Comparison of ENCODE assay signal across 8 cellular contexts in the genomic region with DNA sequence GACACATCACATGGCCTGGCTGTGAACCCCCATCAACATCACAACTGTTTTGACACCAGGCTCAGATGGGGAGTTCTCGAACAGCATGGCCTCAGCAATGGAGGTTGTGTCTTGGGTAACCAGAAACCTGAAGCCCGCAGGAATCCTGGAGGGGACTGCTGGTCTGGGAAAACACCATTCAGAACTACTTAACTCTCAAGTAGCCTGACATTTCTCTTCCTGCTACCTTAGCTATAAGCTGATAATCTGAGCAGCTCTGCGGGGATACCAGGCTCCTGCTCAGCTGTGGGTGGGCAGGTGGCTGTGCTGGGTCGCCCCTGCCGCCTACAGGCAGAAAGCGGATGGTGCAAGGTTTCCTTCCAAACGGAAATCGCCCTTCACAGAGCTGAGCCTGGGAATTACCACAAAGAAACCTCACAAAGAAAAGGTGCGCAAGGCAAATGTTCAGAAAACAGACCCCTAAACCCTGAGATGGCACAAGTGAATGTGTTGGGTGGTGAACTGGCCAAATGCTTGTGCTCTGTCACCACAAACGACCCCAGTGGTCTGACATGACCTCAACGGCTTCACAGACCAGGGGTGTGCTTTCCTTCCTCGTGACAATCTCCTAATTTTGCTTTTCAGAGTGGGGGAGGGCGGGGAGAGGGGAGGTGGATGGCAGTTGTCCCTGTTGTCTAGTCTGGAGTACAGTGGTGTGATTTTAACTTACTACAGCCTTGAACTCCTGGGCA. TPM values are rescaled to one million over a fixed set of nuclear protein-coding genes. Genes with fewer than 3 reads are reported as not detected.
DNase-seq lines count a peak whose midpoint lies in the region; ATAC-seq and TF ChIP-seq lines count a peak whose summit lies in the region.

No MANE protein-coding gene starts in this region.

- no peaks in the 10 kb centered on the region for H3K27me3 Mint-ChIP-seq in CD4-positive, CD25-positive, alpha-beta regulatory T cell
- no peaks in the 10 kb centered on the region for H3K27me3 Mint-ChIP-seq in activated CD4-positive, alpha-beta memory T cell treated with anti-CD3 and anti-CD28 coated beads for 36 hours
- H3K27me3 Mint-ChIP-seq in endothelial cell (ENCODE audit: unreplicated experiment), result no peaks in the 10 kb centered on the region
- H3K27me3 Mint-ChIP-seq in stimulated activated memory B cell treated with anti-CD40 and anti-IgM and Interleukin-4, amounts not matched to agents 10 μg/mL and 1 μg/mL and 100 μg/mL, for 72 hours, result no peaks in the 10 kb centered on the region

- H3K36me3 ChIP-seq in CD4-positive, CD25-positive, alpha-beta regulatory T cell (ENCODE audit: control insufficient read depth, insufficient read depth, low read length), result peaks cover 31% of the 10 kb centered on the region
- H3K36me3 ChIP-seq in mucosa of stomach (ENCODE audit: control insufficient read depth, insufficient read depth, low read length), result no peaks in the 10 kb centered on the region

- CTCF ChIA-PET in activated CD4-positive, alpha-beta memory T cell treated with anti-CD3 and anti-CD28 coated beads for 36 hours (lab: Charles Lee), result interaction anchor here (0.7 to 2.5 kb wide), 19 partner anchors 9 to 434 kb away, joined by 3 to 16 read pairs (median 5); partner anchors contain the start of gene RRBP1

- peak; percentile 27 to 67 (median 41) for DNase-seq in CD4-positive, CD25-positive, alpha-beta regulatory T cell
- DNase-seq in NCI-H510A treated with DMSO at 0.1 percent for 48 hours (lab: John Stamatoyannopoulos, UW) (peak; percentile 83), endothelial cell (ENCODE audit: low spot score) (peak; percentile 75)
- DNase-seq in activated CD4-positive, alpha-beta memory T cell treated with anti-CD3 and anti-CD28 coated beads for 36 hours, result peak; percentile 70

- peaks cover 10% of the 10 kb centered on the region for H3K4me1 ChIP-seq in CD4-positive, CD25-positive, alpha-beta regulatory T cell (ENCODE audit: control insufficient read depth, insufficient read depth, low read length, poor library complexity, severe bottlenecking)
- H3K4me1 ChIP-seq in mucosa of stomach (ENCODE audit: control insufficient read depth, insufficient read depth, low read length), result peaks cover 28% of the 10 kb centered on the region

- peak overlapping the region in 1 of 3 donors; percentile 84 for H3K27ac Mint-ChIP-seq in CD4-positive, CD25-positive, alpha-beta regulatory T cell
- peak overlapping the region; percentile 5 for H3K27ac Mint-ChIP-seq in activated CD4-positive, alpha-beta memory T cell treated with anti-CD3 and anti-CD28 coated beads for 36 hours
- peak overlapping the region; percentile 78 for H3K27ac Mint-ChIP-seq in endothelial cell (ENCODE audit: unreplicated experiment)
- H3K27ac Mint-ChIP-seq in stimulated activated memory B cell treated with anti-CD40 and anti-IgM and Interleukin-4, amounts not matched to agents 10 μg/mL and 1 μg/mL and 100 μg/mL, for 72 hours, result no peak overlapping the region

- H3K4me3 ChIP-seq in CD4-positive, CD25-positive, alpha-beta regulatory T cell (ENCODE audit: low read depth, low read length), result peak overlapping the region; percentile 13
- H3K4me3 ChIP-seq in mucosa of stomach (ENCODE audit: low read length), result no peak overlapping the region

- peak; percentile 85 to 86 for ATAC-seq in CD4-positive, CD25-positive, alpha-beta regulatory T cell (ENCODE audit: low read depth in 2 of 2)
- ATAC-seq in HG03280 (IDR thresholded peaks at IDR 0.05; ENCODE audit: unreplicated experiment), result peak; percentile 76
- peak; percentile 84 for ATAC-seq in stimulated activated memory B cell treated with anti-CD40 and anti-IgM and Interleukin-4, amounts not matched to agents 10 μg/mL and 1 μg/mL and 100 μg/mL, for 72 hours

- H3K4me1 Mint-ChIP-seq in CD4-positive, CD25-positive, alpha-beta regulatory T cell, result peaks cover 0 to 13% (median 10%) of the 10 kb centered on the region in 4 donors
- H3K4me1 Mint-ChIP-seq in activated CD4-positive, alpha-beta memory T cell treated with anti-CD3 and anti-CD28 coated beads for 36 hours (ENCODE audit: low read depth), result peaks cover 21% of the 10 kb centered on the region
- peaks cover 24% of the 10 kb centered on the region for H3K4me1 Mint-ChIP-seq in endothelial cell (ENCODE audit: unreplicated experiment)
- H3K4me1 Mint-ChIP-seq in stimulated activated memory B cell treated with anti-CD40 and anti-IgM and Interleukin-4, amounts not matched to agents 10 μg/mL and 1 μg/mL and 100 μg/mL, for 72 hours, result peaks cover 50% of the 10 kb centered on the region

- H3K9ac ChIP-seq in mucosa of stomach (ENCODE audit: low read length), result peak overlapping the region; percentile 33

- H3K4me3 Mint-ChIP-seq in CD4-positive, CD25-positive, alpha-beta regulatory T cell, result peak overlapping the region in 1 of 4 donors; percentile 35
- H3K4me3 Mint-ChIP-seq in activated CD4-positive, alpha-beta memory T cell treated with anti-CD3 and anti-CD28 coated beads for 36 hours, result no peak overlapping the region
- H3K4me3 Mint-ChIP-seq in endothelial cell (ENCODE audit: unreplicated experiment), result no peak overlapping the region
- H3K4me3 Mint-ChIP-seq in stimulated activated memory B cell treated with anti-CD40 and anti-IgM and Interleukin-4, amounts not matched to agents 10 μg/mL and 1 μg/mL and 100 μg/mL, for 72 hours, result no peak overlapping the region

- H3K27me3 ChIP-seq in CD4-positive, CD25-positive, alpha-beta regulatory T cell (ENCODE audit: control insufficient read depth, insufficient read depth, low read length), result no peaks in the 10 kb centered on the region
- no peaks in the 10 kb centered on the region for H3K27me3 ChIP-seq in mucosa of stomach (ENCODE audit: control insufficient read depth, insufficient read depth, low read length)

- POLR2A ChIA-PET in activated CD4-positive, alpha-beta memory T cell treated with anti-CD3 and anti-CD28 coated beads for 36 hours (lab: Charles Lee), result no interaction called here

- no peak overlapping the region for H3K27ac ChIP-seq in CD4-positive, CD25-positive, alpha-beta regulatory T cell (ENCODE audit: insufficient read depth, low read length, poor library complexity, severe bottlenecking)

- H3K9me3 Mint-ChIP-seq in CD4-positive, CD25-positive, alpha-beta regulatory T cell, result no peaks in the 10 kb centered on the region
- H3K9me3 Mint-ChIP-seq in activated CD4-positive, alpha-beta memory T cell treated with anti-CD3 and anti-CD28 coated beads for 36 hours, result no peaks in the 10 kb centered on the region
- no peaks in the 10 kb centered on the region for H3K9me3 Mint-ChIP-seq in endothelial cell (ENCODE audit: unreplicated experiment)
- no peaks in the 10 kb centered on the region for H3K9me3 Mint-ChIP-seq in stimulated activated memory B cell treated with anti-CD40 and anti-IgM and Interleukin-4, amounts not matched to agents 10 μg/mL and 1 μg/mL and 100 μg/mL, for 72 hours

- intact Hi-C loops in activated CD4-positive, alpha-beta memory T cell treated with anti-CD3 and anti-CD28 coated beads for 36 hours (cut with micrococcal nuclease), result loop anchor here (1.0 to 2.0 kb wide), 3 partner anchors 20 to 434 kb away; partner anchors contain the start of gene RRBP1

- TF ChIP-seq POLR2A in GM19193 (IDR thresholded peaks at IDR 0.05; ENCODE audit: extremely low read depth, insufficient read depth, insufficient read length), result peak; percentile 40

- TF ChIP-seq CTCF in endothelial cell (IDR thresholded peaks at IDR 0.05; ENCODE audit: unreplicated experiment), result peak; percentile 87

- H3K9me3 ChIP-seq in CD4-positive, CD25-positive, alpha-beta regulatory T cell (ENCODE audit: control insufficient read depth in 2 of 2, low read length in 2 of 2), result no peaks in the 10 kb centered on the region
- H3K9me3 ChIP-seq in mucosa of stomach (ENCODE audit: control insufficient read depth, low read length), result no peaks in the 10 kb centered on the region

- H3K36me3 Mint-ChIP-seq in CD4-positive, CD25-positive, alpha-beta regulatory T cell, result peaks cover 9% of the 10 kb centered on the region
- H3K36me3 Mint-ChIP-seq in activated CD4-positive, alpha-beta memory T cell treated with anti-CD3 and anti-CD28 coated beads for 36 hours, result peaks cover 30% of the 10 kb centered on the region
- peaks cover 18% of the 10 kb centered on the region for H3K36me3 Mint-ChIP-seq in endothelial cell (ENCODE audit: low read depth, unreplicated experiment)
- peaks cover 37% of the 10 kb centered on the region for H3K36me3 Mint-ChIP-seq in stimulated activated memory B cell treated with anti-CD40 and anti-IgM and Interleukin-4, amounts not matched to agents 10 μg/mL and 1 μg/mL and 100 μg/mL, for 72 hours

RNA-seq across cellular contexts. Expression of gene SNX5, which starts 29.5 kb away (rescaled TPM):
- total RNA-seq in CD4-positive, CD25-positive, alpha-beta regulatory T cell, result 71.9 TPM
- polyA plus RNA-seq in CD4-positive, CD25-positive, alpha-beta regulatory T cell, result 10 to 100 TPM; 71.9 to 82.8 (median 78.9) TPM
- total RNA-seq in activated CD4-positive, alpha-beta memory T cell treated with anti-CD3 and anti-CD28 coated beads for 36 hours, result 100 to 1,000 TPM; 234 to 256 TPM
- 61.7 TPM for total RNA-seq in endothelial cell (ENCODE audit: unreplicated experiment)

RNA-seq across cellular contexts. Expression of gene MGME1, which starts 29.8 kb away (rescaled TPM):
- 19.2 TPM for total RNA-seq in CD4-positive, CD25-positive, alpha-beta regulatory T cell
- 10 to 100 TPM; 10.6 to 18.8 (median 14.3) TPM for polyA plus RNA-seq in CD4-positive, CD25-positive, alpha-beta regulatory T cell
- 10 to 100 TPM; 31.0 to 34.7 TPM for total RNA-seq in activated CD4-positive, alpha-beta memory T cell treated with anti-CD3 and anti-CD28 coated beads for 36 hours
- total RNA-seq in endothelial cell (ENCODE audit: unreplicated experiment), result 17.5 TPM
